In the genomic region with DNA sequence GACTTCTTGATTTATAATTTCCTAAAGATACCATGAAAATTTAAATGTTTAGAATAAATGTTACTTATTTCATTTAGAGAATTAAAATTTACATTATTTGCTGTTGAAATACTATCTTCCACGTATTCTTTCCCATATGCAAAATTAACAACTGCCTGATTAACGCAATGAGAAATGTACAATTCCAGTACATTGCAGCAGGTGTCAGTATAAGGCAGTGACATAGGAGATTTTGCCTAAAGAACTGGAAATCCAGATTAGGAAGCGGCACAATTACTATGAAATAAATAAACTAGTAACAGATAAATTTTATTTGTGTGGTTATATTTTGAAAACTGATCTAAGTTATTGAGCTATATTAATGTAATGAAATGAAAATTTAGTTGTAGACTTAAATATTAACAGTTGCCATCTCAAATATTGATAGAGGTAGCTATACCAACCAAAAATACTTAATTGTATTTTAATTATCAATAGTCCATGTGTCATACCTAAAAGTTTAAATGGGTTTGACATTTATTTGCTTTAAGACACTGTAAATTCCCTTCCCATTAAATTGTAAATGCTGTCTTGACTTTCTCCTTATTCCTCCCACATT, we compare ENCODE assay signal across 1 cellular context.
TF ChIP-seq lines count a peak whose summit lies in the region.

No MANE protein-coding gene starts in this region.

TF ChIP-seq in IMR-90, 13 proteins besides CTCF, POLR2A, EP300 and RAD21 (continued from another document):
- TF ChIP-seq SMC3 (IDR thresholded peaks at IDR 0.05; ENCODE audit: low read depth, low read length), result peak; percentile 82
- 0 out of 2 replicates have a peak, but pooled peaks have one; percentile 6 for TF ChIP-seq CEBPB (IDR thresholded peaks at IDR 0.05; ENCODE audit: low read depth, low read length)
TF ChIP-seq in IMR-90: peak in this region for 2.
